In genomic region chr5:59193616-59194319, GRCh38 we compare ENCODE assay signal across 11 cellular contexts.
DNase-seq lines count a peak whose midpoint lies in the region; ATAC-seq and TF ChIP-seq lines count a peak whose summit lies in the region.
"Had no signal": no experiment of that assay in that cellular context is flagged by ENCODE, and none has a peak within 500 bp of the region (broad histone marks: within the 10 kb centered on the region; RNA-seq: fewer than 3 reads in every experiment).

No MANE protein-coding gene starts in this region.

- no peaks in the 10 kb centered on the region for H3K79me2 ChIP-seq in trophoblast cell (ENCODE audit: control insufficient read depth, insufficient read depth, low read length, poor library complexity)

- H3K27ac ChIP-seq in trophoblast cell (ENCODE audit: low read depth, low read length), result no peak overlapping the region

- no peak overlapping the region for H2BK120ac ChIP-seq in trophoblast cell (ENCODE audit: insufficient read depth, low read length, poor library complexity)

- H4K8ac ChIP-seq in trophoblast cell (ENCODE audit: low read depth, low read length), result no peak overlapping the region

- in situ Hi-C loops in G401 (cut with HindIII; ENCODE audit: low sequenced_read_pairs), result no loop called here

- DNase-seq in Daoy (ENCODE audit: low read depth), result peak; percentile 96
- DNase-seq in NCI-H460 (ENCODE audit: extremely low read depth, low read depth), result peak; percentile 74
- peak; percentile 97 for DNase-seq in fibroblast of mammary gland (ENCODE audit: low read depth)
- DNase-seq in trophoblast cell, result peak; percentile 95 to 96
- DNase-seq in NCI-H146 treated with DMSO at 0.1 percent for 48 hours (lab: John Stamatoyannopoulos, UW; ENCODE audit: unreplicated experiment), result no peak
- DNase-seq in medulla oblongata (ENCODE audit: extremely low spot score), result no peak
- DNase-seq in G401 (ENCODE audit: low spot score), result no peak
- DNase-seq: glutamatergic neuron, NCI-H774, nucleus accumbens had no signal

- H3K79me1 ChIP-seq in trophoblast cell (ENCODE audit: low read length), result no peaks in the 10 kb centered on the region

- WGBS in trophoblast cell (ENCODE audit: extremely low coverage, insufficient coverage, insufficient read length), result no CpG with 5 or more reads among the region's 3 CpGs

- H3K27me3 ChIP-seq in trophoblast cell (ENCODE audit: insufficient read depth, low read length), result no peaks in the 10 kb centered on the region

- H4K91ac ChIP-seq in trophoblast cell (ENCODE audit: low read depth, low read length), result no peak overlapping the region

- H3K4ac ChIP-seq in trophoblast cell (ENCODE audit: low read depth, low read length), result no peak overlapping the region

- no peak overlapping the region for H2BK5ac ChIP-seq in trophoblast cell (ENCODE audit: low read depth, low read length, poor library complexity)

- no peak overlapping the region for H3K9ac ChIP-seq in trophoblast cell (ENCODE audit: low read length)

- H4K12ac ChIP-seq in trophoblast cell (ENCODE audit: low read depth, low read length), result no peak overlapping the region

- H3K36me3 ChIP-seq in trophoblast cell (ENCODE audit: control insufficient read depth in 1 of 2, insufficient read depth in 2 of 2, low read length in 2 of 2), result peaks cover 0 to 3% of the 10 kb centered on the region in 2 experiments

- no peak for ATAC-seq in HG03095 (IDR thresholded peaks at IDR 0.05; ENCODE audit: unreplicated experiment)

- no peak overlapping the region for H3K18ac ChIP-seq in trophoblast cell (ENCODE audit: low read length)

- H3K23ac ChIP-seq in trophoblast cell (ENCODE audit: low read length), result no peak overlapping the region

- H3K4me2 ChIP-seq in trophoblast cell (ENCODE audit: low read length), result no peak overlapping the region

- no peaks in the 10 kb centered on the region for H3K9me3 ChIP-seq in trophoblast cell (ENCODE audit: insufficient read depth, low read depth, low read length)

- no peak overlapping the region for H2BK12ac ChIP-seq in trophoblast cell (ENCODE audit: low read length)

- H2AFZ ChIP-seq in trophoblast cell (ENCODE audit: insufficient read depth, low read length, poor library complexity), result no peak overlapping the region

- no peak overlapping the region for H3K4me3 ChIP-seq in fibroblast of mammary gland (ENCODE audit: control insufficient read depth, low read depth, low read length)
- no peak overlapping the region for H3K4me3 ChIP-seq in trophoblast cell (ENCODE audit: low read depth, low read length)

- H3K14ac ChIP-seq in trophoblast cell (ENCODE audit: low read length), result no peak overlapping the region

- TF ChIP-seq CTCF in fibroblast of mammary gland (conservative IDR thresholded peaks at IDR 0.05; ENCODE audit: control insufficient read depth, insufficient read depth, low read depth, low read length), result no peak

- no peaks in the 10 kb centered on the region for H3K4me1 ChIP-seq in trophoblast cell (ENCODE audit: control insufficient read depth in 1 of 2, insufficient read depth in 2 of 2, low read length in 2 of 2)

- H2AK5ac ChIP-seq in trophoblast cell (ENCODE audit: low read length), result no peak overlapping the region

Comparison
In these comparisons a context has a peak if more than half of its experiments do, and no peak if none do; other contexts are left out.
1. DNase-seq: peak in Daoy (single experiment), NCI-H460 (single experiment), fibroblast of mammary gland (single experiment) and trophoblast cell (2 of 2); none in NCI-H146 treated with DMSO at 0.1 percent for 48 hours (single experiment), medulla oblongata (single experiment) and G401 (single experiment).